ENCODE assay signal across 23 cellular contexts in genomic region chr5:181111010-181111409, GRCh38.
DNase-seq lines count a peak whose midpoint lies in the region; ATAC-seq and TF ChIP-seq lines count a peak whose summit lies in the region.
"Had no signal": no experiment of that assay in that cellular context is flagged by ENCODE, and none has a peak within 500 bp of the region (broad histone marks: within the 10 kb centered on the region; RNA-seq: fewer than 3 reads in every experiment).

No MANE protein-coding gene starts in this region.

- no peaks in the 10 kb centered on the region for H4K20me1 ChIP-seq in BLaER1

- no peaks in the 10 kb centered on the region for H3K9me3 Mint-ChIP-seq in effector memory CD8-positive, alpha-beta T cell

- H3K4me2 ChIP-seq in BLaER1 = 0 out of 2 replicates have a peak overlapping the region, but pooled peaks have one; percentile 9
- H3K4me2 ChIP-seq: SK-N-SH had no signal

- H3K4me3 ChIP-seq in BLaER1 (no peak overlapping the region), RWPE2 (ENCODE audit: severe bottlenecking) (no peak overlapping the region)
- H3K4me3 ChIP-seq: GM23248 had no signal

- H3K4me1 Mint-ChIP-seq in effector memory CD8-positive, alpha-beta T cell (ENCODE audit: low read depth in 2 of 2) = peaks cover 0 to 10% of the 10 kb centered on the region in 2 donors

- H3K27ac Mint-ChIP-seq in effector memory CD8-positive, alpha-beta T cell = no peak overlapping the region
- H3K27ac Mint-ChIP-seq: IgD-negative memory B cell had no signal

- TF ChIP-seq CTCF in RWPE2 (IDR thresholded peaks at IDR 0.05; ENCODE audit: poor library complexity, severe bottlenecking) = no peak

- H3K4me1 ChIP-seq in BLaER1 = peaks cover 12% of the 10 kb centered on the region; the same call in 1 of the 2 replicates
- H3K4me1 ChIP-seq in RWPE2 (ENCODE audit: insufficient read depth, poor library complexity, severe bottlenecking) = peaks cover 7% of the 10 kb centered on the region

- no peak overlapping the region for H3K9ac ChIP-seq in BLaER1
- H3K9ac ChIP-seq: GM23248, SK-N-SH had no signal

- no peak overlapping the region for H3K4me3 Mint-ChIP-seq in effector memory CD8-positive, alpha-beta T cell
- H3K4me3 Mint-ChIP-seq: CD4-positive, CD25-positive, alpha-beta regulatory T cell had no signal

- H3K36me3 ChIP-seq in BLaER1 = no peaks in the 10 kb centered on the region
- no peaks in the 10 kb centered on the region for H3K36me3 ChIP-seq in RWPE2 (ENCODE audit: low read depth)

- peaks cover 81 to 92% of the 10 kb centered on the region in 2 donors for H3K27me3 Mint-ChIP-seq in effector memory CD8-positive, alpha-beta T cell

- H3K9me3 ChIP-seq in BLaER1 = peaks cover 13% of the 10 kb centered on the region
- no peaks in the 10 kb centered on the region for H3K9me3 ChIP-seq in RWPE2 (ENCODE audit: severe bottlenecking)
- H3K9me3 ChIP-seq: SK-N-SH had no signal

- DNase-seq in NCI-H1694 treated with DMSO at 0.1 percent for 48 hours (lab: John Stamatoyannopoulos, UW) (peak; percentile 41), NCI-H1694 (lab: John Stamatoyannopoulos, UW) (no peak), RWPE2 (ENCODE audit: low spot score) (peak; percentile 37), islet precursor cell (peak; percentile 30), NCI-H526 (lab: John Stamatoyannopoulos, UW) (no peak)
- DNase-seq in effector memory CD8-positive, alpha-beta T cell = no peak
- DNase-seq: 8988T; ACHN; CD4-positive, CD25-positive, alpha-beta regulatory T cell; DMS53; GM23248; NCI-H1092; NCI-H1417 treated with DMSO at 0.1 percent for 48 hours; NCI-H187 treated with DMSO at 0.1 percent for 48 hours; NCI-H526 treated with DMSO at 0.1 percent for 48 hours; SK-N-SH; SW 1271 had no signal

- no peak overlapping the region for H3K27ac ChIP-seq in BLaER1
- H3K27ac ChIP-seq in RWPE2 (ENCODE audit: poor library complexity, severe bottlenecking) = no peak overlapping the region
- H3K27ac ChIP-seq: GM23248, HL-60, RWPE1 had no signal

- ATAC-seq in RWPE2 (ENCODE audit: low read depth) (no peak), HG03108 (IDR thresholded peaks at IDR 0.05; ENCODE audit: unreplicated experiment) (no peak)
- no peak for ATAC-seq in effector memory CD8-positive, alpha-beta T cell (replicated peaks)
- ATAC-seq: HCT116 had no signal

- peaks cover 7% of the 10 kb centered on the region; the same call in 1 of the 2 replicates for H3K27me3 ChIP-seq in BLaER1
- no peaks in the 10 kb centered on the region for H3K27me3 ChIP-seq in RWPE2 (ENCODE audit: insufficient read depth, poor library complexity, severe bottlenecking)

- H3K36me3 Mint-ChIP-seq in effector memory CD8-positive, alpha-beta T cell (ENCODE audit: insufficient read depth) = no peaks in the 10 kb centered on the region
- H3K36me3 Mint-ChIP-seq: CD4-positive, CD25-positive, alpha-beta regulatory T cell had no signal

Comparison
In these comparisons a context has a peak if more than half of its experiments do, and no peak if none do; other contexts are left out.
1. DNase-seq: peak in NCI-H1694 treated with DMSO at 0.1 percent for 48 hours (single experiment), RWPE2 (single experiment) and islet precursor cell (single experiment); none in NCI-H1694 (single experiment), effector memory CD8-positive, alpha-beta T cell (0 of 3) and NCI-H526 (0 of 2).